In genomic region chr7:139359366-139360209, GRCh38 we compare ENCODE assay signal across 8 cellular contexts. TPM values are rescaled to one million over a fixed set of nuclear protein-coding genes. Genes with fewer than 3 reads are reported as not detected.
DNase-seq lines count a peak whose midpoint lies in the region; ATAC-seq and TF ChIP-seq lines count a peak whose summit lies in the region.

Gene LUC7L2, plus strand, starts transcription at chr7:139359894. Its CDS starts 368 bp downstream, at chr7:139360262.

- H3K27ac Mint-ChIP-seq in T-helper 1 cell treated with Interleukin-12 subunit alpha and Interleukin-12 subunit beta and Interleukin-4 antibody, amounts not matched to agents 30 μg/mL and 1 μg/mL, for 36 hours, result peak within 1 kb of the TSS; percentile 100

- H3K27me3 Mint-ChIP-seq in T-helper 1 cell treated with Interleukin-12 subunit alpha and Interleukin-12 subunit beta and Interleukin-4 antibody, amounts not matched to agents 30 μg/mL and 1 μg/mL, for 36 hours (ENCODE audit: low read depth), result no peaks in the 10 kb centered on the region

- H3K4me1 Mint-ChIP-seq in T-helper 1 cell treated with Interleukin-12 subunit alpha and Interleukin-12 subunit beta and Interleukin-4 antibody, amounts not matched to agents 30 μg/mL and 1 μg/mL, for 36 hours (ENCODE audit: low read depth), result peaks cover 28% of the 10 kb centered on the region

- no peak for TF ChIP-seq CTCF in GM13977 (IDR thresholded peaks at IDR 0.05; ENCODE audit: extremely low read depth, insufficient read depth, missing control alignments)
- peak in 2 of 4 experiments; percentile 17 to 44 for TF ChIP-seq CTCF in prostate gland (IDR thresholded peaks at IDR 0.05)

- no peaks in the 10 kb centered on the region for H3K9me3 ChIP-seq in prostate gland

- peak; percentile 95 for DNase-seq in GM13977 (ENCODE audit: low spot score)
- DNase-seq in NCI-H1694 (lab: John Stamatoyannopoulos, UW), result peak; percentile 98
- peak; percentile 98 for DNase-seq in amniotic stem cell (lab: John Stamatoyannopoulos, UW)
- DNase-seq in left cardiac atrium, result peak; percentile 100
- DNase-seq in prostate gland (ENCODE audit: low spot score), result peak; percentile 100

- H3K4me3 Mint-ChIP-seq in T-helper 1 cell treated with Interleukin-12 subunit alpha and Interleukin-12 subunit beta and Interleukin-4 antibody, amounts not matched to agents 30 μg/mL and 1 μg/mL, for 36 hours, result peak within 1 kb of the TSS; percentile 95

- H3K36me3 ChIP-seq in prostate gland (no peaks in the 10 kb centered on the region), urinary bladder (ENCODE audit: insufficient read depth) (no peaks in the 10 kb centered on the region)

- H3K4me3 ChIP-seq in prostate gland (peak within 1 kb of the TSS; percentile 75 to 98), urinary bladder (ENCODE audit: low read depth, low read length) (peak within 1 kb of the TSS; percentile 65)

- H3K27ac ChIP-seq in prostate gland, result peak within 1 kb of the TSS; percentile 99 to 100
- peak within 1 kb of the TSS; percentile 100 for H3K27ac ChIP-seq in urinary bladder (ENCODE audit: low read depth)

- ATAC-seq in HG02884 (IDR thresholded peaks at IDR 0.05; ENCODE audit: unreplicated experiment), result peak; percentile 60
- ATAC-seq in left cardiac atrium, result peak; percentile 96 to 97

- no peaks in the 10 kb centered on the region for H3K4me1 ChIP-seq in prostate gland (replicated peaks)
- no peaks in the 10 kb centered on the region for H3K4me1 ChIP-seq in urinary bladder (ENCODE audit: insufficient read depth)

- H3K36me3 Mint-ChIP-seq in T-helper 1 cell treated with Interleukin-12 subunit alpha and Interleukin-12 subunit beta and Interleukin-4 antibody, amounts not matched to agents 30 μg/mL and 1 μg/mL, for 36 hours (ENCODE audit: low read depth), result peaks cover 9% of the 10 kb centered on the region

- peak; percentile 94 for TF ChIP-seq POLR2A in prostate gland (IDR thresholded peaks at IDR 0.05)

- no peaks in the 10 kb centered on the region for H3K9me3 Mint-ChIP-seq in T-helper 1 cell treated with Interleukin-12 subunit alpha and Interleukin-12 subunit beta and Interleukin-4 antibody, amounts not matched to agents 30 μg/mL and 1 μg/mL, for 36 hours

- WGBS in prostate gland, result under 1% methylated on average over 95 of the region's 98 CpGs
- under 1% methylated on average over 98 of the region's 98 CpGs for WGBS in urinary bladder

- in situ Hi-C loops in GM13977 (cut with MboI; ENCODE audit: low pct_unique_long_range_greater_than_20kb, low sequenced_read_pairs, unreplicated experiment), result no loop called here

- no peaks in the 10 kb centered on the region for H3K27me3 ChIP-seq in prostate gland (replicated peaks; ENCODE audit: insufficient read depth)

- intact Hi-C loops in left cardiac atrium (cut with DNase I) (loop anchor here in 1 of 2 donors (2.0 to 10.0 kb wide), 2 partner anchors 19 to 55 kb away; partner anchors contain the start of gene FMC1), prostate gland (cut with DNase I) (loop anchor here (1.0 to 10.0 kb wide), 3 partner anchors 17 to 705 kb away; partner anchors contain the start of genes PARP12 and UBN2)

RNA-seq across cellular contexts. Expression of gene LUC7L2, which starts in this region (rescaled TPM):
- total RNA-seq in left cardiac atrium (10 to 100 TPM; 46.4 to 52.3 TPM), prostate gland (10 to 100 TPM; 71.2 to 81.7 TPM), urinary bladder (94.0 TPM)
- polyA plus RNA-seq in urinary bladder, result 54.0 TPM

Comparison
In these comparisons a context has a peak if more than half of its experiments do, and no peak if none do; other contexts are left out.
1. Peak in every context shown above with its lines: DNase-seq, ATAC-seq, H3K4me3 ChIP-seq and H3K27ac ChIP-seq.